Comparison of ENCODE assay signal across 13 cellular contexts in genomic region chr22:36921309-36922096, GRCh38. TPM values are rescaled to one million over a fixed set of nuclear protein-coding genes. Genes with fewer than 3 reads are reported as not detected.
DNase-seq lines count a peak whose midpoint lies in the region; ATAC-seq and TF ChIP-seq lines count a peak whose summit lies in the region.
"Had no signal": no experiment of that assay in that cellular context is flagged by ENCODE, and none has a peak within 500 bp of the region (broad histone marks: within the 10 kb centered on the region; RNA-seq: fewer than 3 reads in every experiment).

No MANE protein-coding gene starts in this region.

- peak overlapping the region; percentile 78 for H3K9ac ChIP-seq in OCI-LY3 (ENCODE audit: low read length)
- H3K9ac ChIP-seq: KMS-11 had no signal

- H3K4me3 ChIP-seq in OCI-LY3 (ENCODE audit: low read length) (peak overlapping the region; percentile 75), stomach (no peak overlapping the region)
- H3K4me3 ChIP-seq: uterus had no signal

- ATAC-seq in left ventricle myocardium superior = peak; percentile 60
- ATAC-seq in HG03108 (IDR thresholded peaks at IDR 0.05; ENCODE audit: unreplicated experiment) = no peak
- no peak for ATAC-seq in GM19455 (IDR thresholded peaks at IDR 0.05; ENCODE audit: unreplicated experiment)

- H3K36me3 ChIP-seq in OCI-LY3 (replicated peaks; ENCODE audit: low read depth, low read length) (peaks cover 87% of the 10 kb centered on the region), stomach (peaks cover 0 to 13% (median 5%) of the 10 kb centered on the region in 4 donors)
- H3K36me3 ChIP-seq: uterus had no signal

- peak overlapping the region; percentile 99 for H3K4me2 ChIP-seq in OCI-LY3 (ENCODE audit: low read length)
- H3K4me2 ChIP-seq: KMS-11 had no signal

- intact Hi-C loops in activated CD4-positive, alpha-beta T cell treated with anti-CD3 and anti-CD28 coated beads, Interleukin-2, amount 10 ng/mL, durations not matched to agents 24 days and 14 days (cut with micrococcal nuclease) = no loop called here
- intact Hi-C loops in left ventricle myocardium superior (cut with micrococcal nuclease) = no loop called here
- intact Hi-C loops in stomach (cut with DNase I; ENCODE audit: low total_unique reads) = no loop called here

- peaks cover 14% of the 10 kb centered on the region for H3K4me1 Mint-ChIP-seq in activated CD4-positive, alpha-beta T cell treated with anti-CD3 and anti-CD28 coated beads, Interleukin-2, amount 10 ng/mL, durations not matched to agents 24 days and 14 days

- peak overlapping the region; percentile 86 for H3K27ac ChIP-seq in OCI-LY3 (ENCODE audit: low read length)
- peak overlapping the region in 2 of 5 donors; percentile 23 to 44 for H3K27ac ChIP-seq in stomach
- H3K27ac ChIP-seq: KMS-11, uterus had no signal

- no peak overlapping the region for H2AFZ ChIP-seq in OCI-LY3 (ENCODE audit: low read depth, low read length)

- peak overlapping the region; percentile 18 for H3K27ac Mint-ChIP-seq in activated CD4-positive, alpha-beta T cell treated with anti-CD3 and anti-CD28 coated beads, Interleukin-2, amount 10 ng/mL, durations not matched to agents 24 days and 14 days

- H3K27me3 Mint-ChIP-seq in activated CD4-positive, alpha-beta T cell treated with anti-CD3 and anti-CD28 coated beads, Interleukin-2, amount 10 ng/mL, durations not matched to agents 24 days and 14 days = peaks cover 20% of the 10 kb centered on the region

- no peaks in the 10 kb centered on the region for H3K27me3 ChIP-seq in OCI-LY3 (ENCODE audit: low read depth, low read length)
- peaks cover 0 to 61% (median 10%) of the 10 kb centered on the region in 3 donors for H3K27me3 ChIP-seq in stomach
- H3K27me3 ChIP-seq: uterus had no signal

- peaks cover 1% of the 10 kb centered on the region for H3K36me3 Mint-ChIP-seq in activated CD4-positive, alpha-beta T cell treated with anti-CD3 and anti-CD28 coated beads, Interleukin-2, amount 10 ng/mL, durations not matched to agents 24 days and 14 days (ENCODE audit: low read depth)

- peaks cover 90% of the 10 kb centered on the region for H3K79me2 ChIP-seq in OCI-LY3 (ENCODE audit: low read length)

- no peak for TF ChIP-seq POLR2A in stomach (IDR thresholded peaks at IDR 0.05)

- TF ChIP-seq EP300 in stomach (IDR thresholded peaks at IDR 0.05) = no peak

- TF ChIP-seq CTCF in OCI-LY3 (IDR thresholded peaks at IDR 0.05; ENCODE audit: low read depth, low read length) = no peak
- TF ChIP-seq CTCF in stomach (IDR thresholded peaks at IDR 0.05) = no peak

- no peaks in the 10 kb centered on the region for H3K9me3 Mint-ChIP-seq in activated CD4-positive, alpha-beta T cell treated with anti-CD3 and anti-CD28 coated beads, Interleukin-2, amount 10 ng/mL, durations not matched to agents 24 days and 14 days

- H3K9me3 ChIP-seq in OCI-LY3 (ENCODE audit: insufficient read depth, low read length) = peaks cover 9% of the 10 kb centered on the region; the same call in 1 of the 2 replicates
- H3K9me3 ChIP-seq in stomach = peaks cover 0 to 8% (median 7%) of the 10 kb centered on the region in 4 donors
- H3K9me3 ChIP-seq: uterus had no signal

- H3K4me1 ChIP-seq in OCI-LY3 (ENCODE audit: low read length) (peaks cover 60% of the 10 kb centered on the region), stomach (peaks cover 0 to 10% (median 0%) of the 10 kb centered on the region in 4 donors)
- H3K4me1 ChIP-seq: uterus had no signal

- DNase-seq in activated CD4-positive, alpha-beta T cell treated with anti-CD3 and anti-CD28 coated beads, Interleukin-2, amount 10 ng/mL, durations not matched to agents 24 days and 14 days = no peak
- DNase-seq in activated CD4-positive, alpha-beta T cell treated with anti-CD3 and anti-CD28 coated beads for 1 hour = no peak
- DNase-seq in left ventricle myocardium superior (no peak), stomach (peak; percentile 39), SW 1271 (lab: John Stamatoyannopoulos, UW) (no peak)
- DNase-seq: ACHN; NCI-H69; stimulated activated CD4-positive, alpha-beta T cell treated with anti-CD3 and anti-CD28 coated beads, Interleukin-4, amount 100 ng/mL, for 4 hours; uterus had no signal

- WGBS in stomach, 5 donors = 51 to 75% (median 61%) methylated on average over 11 to 15 of the region's 15 CpGs

- peaks cover 39% of the 10 kb centered on the region for H4K20me1 ChIP-seq in OCI-LY3 (ENCODE audit: insufficient read depth, low read length)

- no peak overlapping the region for H3K4me3 Mint-ChIP-seq in activated CD4-positive, alpha-beta T cell treated with anti-CD3 and anti-CD28 coated beads, Interleukin-2, amount 10 ng/mL, durations not matched to agents 24 days and 14 days

RNA-seq across cellular contexts. Expression of gene CSF2RB, which starts 8.1 kb away (rescaled TPM):
- 5.0 and 5.2 TPM in 2 replicates for total RNA-seq in activated CD4-positive, alpha-beta T cell treated with anti-CD3 and anti-CD28 coated beads, Interleukin-2, amount 10 ng/mL, durations not matched to agents 24 days and 14 days
- 3.2 TPM for total RNA-seq in left ventricle myocardium superior
- 10 to 100 TPM in 1 of 5 donors, 1 to 10 TPM in 4; 1.2 to 11.9 (median 3.6) TPM for total RNA-seq in stomach
- polyA plus RNA-seq in stomach = 1 to 10 TPM in 2 of 3 donors, under 1 TPM in 1; 0.92 to 1.4 (median 1.2) TPM
